Comparison of ENCODE assay signal across 1 cellular context in the genomic region with DNA sequence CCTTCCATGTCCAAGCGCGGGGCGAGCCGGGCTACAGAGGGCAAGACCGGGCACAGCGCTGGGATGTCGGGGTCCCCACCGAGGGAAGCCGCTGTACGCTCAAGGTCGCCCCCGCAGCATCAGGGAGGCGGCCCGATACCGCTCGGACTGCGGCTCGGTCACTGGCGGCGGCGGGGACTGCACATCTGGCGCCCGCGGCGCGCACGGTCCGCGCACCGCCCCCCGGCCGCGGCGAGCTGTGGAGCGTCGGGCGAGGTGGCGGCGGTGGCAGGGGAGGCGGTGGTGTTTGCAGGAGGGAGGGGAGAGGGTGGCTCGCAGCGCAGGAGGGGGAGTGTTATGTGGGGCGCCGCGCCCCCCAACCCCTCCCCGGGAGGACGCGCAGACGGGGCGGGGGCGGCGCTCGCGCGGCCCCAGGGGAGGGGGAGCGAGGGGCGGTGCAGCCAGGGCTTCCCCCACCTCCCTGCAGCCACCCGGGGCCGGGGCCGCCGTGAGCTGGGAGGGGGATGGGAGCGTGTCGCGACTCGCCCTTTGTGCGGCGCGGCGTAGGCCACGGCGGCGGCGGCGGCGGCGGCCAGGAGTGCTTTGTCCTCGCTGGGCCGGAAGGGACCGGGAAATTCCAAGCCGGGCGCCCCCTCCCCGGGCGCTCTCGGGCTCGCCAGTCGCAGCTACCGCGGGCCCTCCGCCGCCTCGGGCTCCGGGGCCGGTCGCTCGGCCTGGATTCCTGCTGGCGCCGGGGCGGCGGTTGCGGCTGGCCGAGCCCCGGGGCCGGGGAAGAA.
TF ChIP-seq lines count a peak whose summit lies in the region.

A gene (minus strand): TSS at position 309 of the 776 bp plus-strand sequence. CDS start 301 bp downstream, at position 8.

TF ChIP-seq in HepG2, 621 proteins besides CTCF, POLR2A, EP300 and RAD21 (continued from another document and continues in another):
- TF ChIP-seq, protein P1, sequence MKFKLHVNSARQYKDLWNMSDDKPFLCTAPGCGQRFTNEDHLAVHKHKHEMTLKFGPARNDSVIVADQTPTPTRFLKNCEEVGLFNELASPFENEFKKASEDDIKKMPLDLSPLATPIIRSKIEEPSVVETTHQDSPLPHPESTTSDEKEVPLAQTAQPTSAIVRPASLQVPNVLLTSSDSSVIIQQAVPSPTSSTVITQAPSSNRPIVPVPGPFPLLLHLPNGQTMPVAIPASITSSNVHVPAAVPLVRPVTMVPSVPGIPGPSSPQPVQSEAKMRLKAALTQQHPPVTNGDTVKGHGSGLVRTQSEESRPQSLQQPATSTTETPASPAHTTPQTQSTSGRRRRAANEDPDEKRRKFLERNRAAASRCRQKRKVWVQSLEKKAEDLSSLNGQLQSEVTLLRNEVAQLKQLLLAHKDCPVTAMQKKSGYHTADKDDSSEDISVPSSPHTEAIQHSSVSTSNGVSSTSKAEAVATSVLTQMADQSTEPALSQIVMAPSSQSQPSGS (CRISPR knock-in tag; IDR thresholded peaks at IDR 0.05), result no peak
- TF ChIP-seq ZC3H4 (CRISPR knock-in tag; IDR thresholded peaks at IDR 0.05; ENCODE audit: borderline replicate concordance) (no peak), SSRP1 (CRISPR knock-in tag; IDR thresholded peaks at IDR 0.05) (no peak), ZNF841 (CRISPR knock-in tag; IDR thresholded peaks at IDR 0.05; ENCODE audit: borderline replicate concordance) (peak; percentile 11; the same call in 1 of the 2 replicates), ZKSCAN5 (CRISPR knock-in tag; IDR thresholded peaks at IDR 0.05) (no peak), ZNF7 (CRISPR knock-in tag; IDR thresholded peaks at IDR 0.05) (no peak), ZNF160 (CRISPR knock-in tag; IDR thresholded peaks at IDR 0.05) (no peak), KLF9 (CRISPR knock-in tag; IDR thresholded peaks at IDR 0.05; ENCODE audit: low read depth) (no peak), ZNF792 (CRISPR knock-in tag; IDR thresholded peaks at IDR 0.05) (no peak), ZNF761 (CRISPR knock-in tag; conservative IDR thresholded peaks at IDR 0.05) (0 out of 2 replicates have a peak, but pooled peaks have one; percentile 18), ZFP36L1 (CRISPR knock-in tag; IDR thresholded peaks at IDR 0.05) (no peak), FOSL1 (CRISPR knock-in tag; IDR thresholded peaks at IDR 0.05; ENCODE audit: borderline replicate concordance) (no peak), MED13 (CRISPR knock-in tag; IDR thresholded peaks at IDR 0.05) (no peak), ZNF605 (CRISPR knock-in tag; IDR thresholded peaks at IDR 0.05) (no peak), MEF2D (CRISPR knock-in tag; IDR thresholded peaks at IDR 0.05) (no peak), ZNF768 (CRISPR knock-in tag; IDR thresholded peaks at IDR 0.05) (no peak), REL (CRISPR knock-in tag; conservative IDR thresholded peaks at IDR 0.05) (0 out of 2 replicates have a peak, but pooled peaks have one; percentile 26), NCOA5 (CRISPR knock-in tag; IDR thresholded peaks at IDR 0.05) (no peak), ZNF235 (CRISPR knock-in tag; IDR thresholded peaks at IDR 0.05; ENCODE audit: borderline replicate concordance) (no peak), DPF2 (CRISPR knock-in tag; IDR thresholded peaks at IDR 0.05; ENCODE audit: borderline replicate concordance, low read depth) (no peak), TAF1 (CRISPR knock-in tag; IDR thresholded peaks at IDR 0.05) (0 out of 2 replicates have a peak, but pooled peaks have one; percentile 11), ZBTB21 (CRISPR knock-in tag; IDR thresholded peaks at IDR 0.05) (no peak), ZFX (CRISPR knock-in tag; IDR thresholded peaks at IDR 0.05; ENCODE audit: low read depth) (peak; percentile 24; the same call in 1 of the 2 replicates), ZNF713 (CRISPR knock-in tag; IDR thresholded peaks at IDR 0.05) (no peak), POLR2G (IDR thresholded peaks at IDR 0.05; ENCODE audit: low read depth, low read length) (no peak), STAT5B (CRISPR knock-in tag; IDR thresholded peaks at IDR 0.05) (no peak), KAT7 (CRISPR knock-in tag; IDR thresholded peaks at IDR 0.05; ENCODE audit: borderline replicate concordance) (no peak), MED8 (CRISPR knock-in tag; IDR thresholded peaks at IDR 0.05; ENCODE audit: insufficient replicate concordance) (no peak), HNRNPK (IDR thresholded peaks at IDR 0.05; ENCODE audit: low read depth, low read length, poor library complexity, severe bottlenecking) (peak; percentile 85), ZNF709 (CRISPR knock-in tag; IDR thresholded peaks at IDR 0.05) (no peak), NFYC (CRISPR knock-in tag; IDR thresholded peaks at IDR 0.05) (no peak), ZBTB3 (CRISPR knock-in tag; IDR thresholded peaks at IDR 0.05; ENCODE audit: borderline replicate concordance, low read depth) (no peak), ZMYM4 (CRISPR knock-in tag; IDR thresholded peaks at IDR 0.05) (peak; percentile 5; the same call in 1 of the 2 replicates), KDM6A (CRISPR knock-in tag; IDR thresholded peaks at IDR 0.05; ENCODE audit: low read depth) (no peak), PAX8 (CRISPR knock-in tag; IDR thresholded peaks at IDR 0.05; ENCODE audit: borderline replicate concordance) (no peak), SOX13 (IDR thresholded peaks at IDR 0.05) (no peak), SOX13 (CRISPR knock-in tag; conservative IDR thresholded peaks at IDR 0.05 in 1 of 2, IDR thresholded peaks at IDR 0.05 in 1 of 2) (no peak), ZFYVE20 (CRISPR knock-in tag; IDR thresholded peaks at IDR 0.05; ENCODE audit: borderline replicate concordance, low read depth) (no peak), CAMTA2 (CRISPR knock-in tag; IDR thresholded peaks at IDR 0.05; ENCODE audit: borderline replicate concordance) (no peak), AGO2 (optimal IDR thresholded peaks at IDR 0.05; ENCODE audit: low read depth, low read length) (no peak), ZNF782 (CRISPR knock-in tag; IDR thresholded peaks at IDR 0.05; ENCODE audit: borderline replicate concordance) (no peak)
- TF ChIP-seq, protein P2, sequence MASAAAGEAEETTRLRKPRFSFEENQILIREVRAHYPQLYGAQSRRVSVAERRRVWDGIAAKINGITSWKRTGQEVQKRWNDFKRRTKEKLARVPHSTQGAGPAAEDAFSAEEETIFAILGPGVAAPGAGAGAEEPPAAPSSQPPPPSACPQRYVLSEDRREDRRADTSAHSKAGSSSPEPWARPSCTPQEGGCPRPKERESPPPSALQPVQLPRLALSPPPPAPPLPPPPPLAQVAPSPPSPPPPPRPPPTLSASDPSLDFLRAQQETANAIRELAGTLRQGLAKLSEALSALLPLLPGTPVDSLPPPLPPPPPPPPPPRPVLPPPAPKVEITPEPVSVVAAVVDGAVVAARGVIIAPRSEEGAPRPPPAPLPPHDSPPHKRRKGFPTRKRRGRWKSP (CRISPR knock-in tag; IDR thresholded peaks at IDR 0.05), result no peak
- TF ChIP-seq, protein P3, sequence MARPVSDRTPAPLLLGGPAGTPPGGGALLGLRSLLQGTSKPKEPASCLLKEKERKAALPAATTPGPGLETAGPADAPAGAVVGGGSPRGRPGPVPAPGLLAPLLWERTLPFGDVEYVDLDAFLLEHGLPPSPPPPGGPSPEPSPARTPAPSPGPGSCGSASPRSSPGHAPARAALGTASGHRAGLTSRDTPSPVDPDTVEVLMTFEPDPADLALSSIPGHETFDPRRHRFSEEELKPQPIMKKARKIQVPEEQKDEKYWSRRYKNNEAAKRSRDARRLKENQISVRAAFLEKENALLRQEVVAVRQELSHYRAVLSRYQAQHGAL (CRISPR knock-in tag; IDR thresholded peaks at IDR 0.05; ENCODE audit: not compliant biosample characterization), result no peak
- TF ChIP-seq, protein P4, sequence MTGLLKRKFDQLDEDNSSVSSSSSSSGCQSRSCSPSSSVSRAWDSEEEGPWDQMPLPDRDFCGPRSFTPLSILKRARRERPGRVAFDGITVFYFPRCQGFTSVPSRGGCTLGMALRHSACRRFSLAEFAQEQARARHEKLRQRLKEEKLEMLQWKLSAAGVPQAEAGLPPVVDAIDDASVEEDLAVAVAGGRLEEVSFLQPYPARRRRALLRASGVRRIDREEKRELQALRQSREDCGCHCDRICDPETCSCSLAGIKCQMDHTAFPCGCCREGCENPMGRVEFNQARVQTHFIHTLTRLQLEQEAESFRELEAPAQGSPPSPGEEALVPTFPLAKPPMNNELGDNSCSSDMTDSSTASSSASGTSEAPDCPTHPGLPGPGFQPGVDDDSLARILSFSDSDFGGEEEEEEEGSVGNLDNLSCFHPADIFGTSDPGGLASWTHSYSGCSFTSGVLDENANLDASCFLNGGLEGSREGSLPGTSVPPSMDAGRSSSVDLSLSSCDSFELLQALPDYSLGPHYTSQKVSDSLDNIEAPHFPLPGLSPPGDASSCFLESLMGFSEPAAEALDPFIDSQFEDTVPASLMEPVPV (CRISPR knock-in tag; IDR thresholded peaks at IDR 0.05), result no peak
- TF ChIP-seq, protein P5, sequence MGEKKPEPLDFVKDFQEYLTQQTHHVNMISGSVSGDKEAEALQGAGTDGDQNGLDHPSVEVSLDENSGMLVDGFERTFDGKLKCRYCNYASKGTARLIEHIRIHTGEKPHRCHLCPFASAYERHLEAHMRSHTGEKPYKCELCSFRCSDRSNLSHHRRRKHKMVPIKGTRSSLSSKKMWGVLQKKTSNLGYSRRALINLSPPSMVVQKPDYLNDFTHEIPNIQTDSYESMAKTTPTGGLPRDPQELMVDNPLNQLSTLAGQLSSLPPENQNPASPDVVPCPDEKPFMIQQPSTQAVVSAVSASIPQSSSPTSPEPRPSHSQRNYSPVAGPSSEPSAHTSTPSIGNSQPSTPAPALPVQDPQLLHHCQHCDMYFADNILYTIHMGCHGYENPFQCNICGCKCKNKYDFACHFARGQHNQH (CRISPR knock-in tag; IDR thresholded peaks at IDR 0.05), result no peak
- TF ChIP-seq, protein P6, sequence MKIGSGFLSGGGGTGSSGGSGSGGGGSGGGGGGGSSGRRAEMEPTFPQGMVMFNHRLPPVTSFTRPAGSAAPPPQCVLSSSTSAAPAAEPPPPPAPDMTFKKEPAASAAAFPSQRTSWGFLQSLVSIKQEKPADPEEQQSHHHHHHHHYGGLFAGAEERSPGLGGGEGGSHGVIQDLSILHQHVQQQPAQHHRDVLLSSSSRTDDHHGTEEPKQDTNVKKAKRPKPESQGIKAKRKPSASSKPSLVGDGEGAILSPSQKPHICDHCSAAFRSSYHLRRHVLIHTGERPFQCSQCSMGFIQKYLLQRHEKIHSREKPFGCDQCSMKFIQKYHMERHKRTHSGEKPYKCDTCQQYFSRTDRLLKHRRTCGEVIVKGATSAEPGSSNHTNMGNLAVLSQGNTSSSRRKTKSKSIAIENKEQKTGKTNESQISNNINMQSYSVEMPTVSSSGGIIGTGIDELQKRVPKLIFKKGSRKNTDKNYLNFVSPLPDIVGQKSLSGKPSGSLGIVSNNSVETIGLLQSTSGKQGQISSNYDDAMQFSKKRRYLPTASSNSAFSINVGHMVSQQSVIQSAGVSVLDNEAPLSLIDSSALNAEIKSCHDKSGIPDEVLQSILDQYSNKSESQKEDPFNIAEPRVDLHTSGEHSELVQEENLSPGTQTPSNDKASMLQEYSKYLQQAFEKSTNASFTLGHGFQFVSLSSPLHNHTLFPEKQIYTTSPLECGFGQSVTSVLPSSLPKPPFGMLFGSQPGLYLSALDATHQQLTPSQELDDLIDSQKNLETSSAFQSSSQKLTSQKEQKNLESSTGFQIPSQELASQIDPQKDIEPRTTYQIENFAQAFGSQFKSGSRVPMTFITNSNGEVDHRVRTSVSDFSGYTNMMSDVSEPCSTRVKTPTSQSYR (CRISPR knock-in tag; IDR thresholded peaks at IDR 0.05; ENCODE audit: borderline replicate concordance), result peak; percentile 53; the same call in 1 of the 2 replicates
- TF ChIP-seq, protein P7, sequence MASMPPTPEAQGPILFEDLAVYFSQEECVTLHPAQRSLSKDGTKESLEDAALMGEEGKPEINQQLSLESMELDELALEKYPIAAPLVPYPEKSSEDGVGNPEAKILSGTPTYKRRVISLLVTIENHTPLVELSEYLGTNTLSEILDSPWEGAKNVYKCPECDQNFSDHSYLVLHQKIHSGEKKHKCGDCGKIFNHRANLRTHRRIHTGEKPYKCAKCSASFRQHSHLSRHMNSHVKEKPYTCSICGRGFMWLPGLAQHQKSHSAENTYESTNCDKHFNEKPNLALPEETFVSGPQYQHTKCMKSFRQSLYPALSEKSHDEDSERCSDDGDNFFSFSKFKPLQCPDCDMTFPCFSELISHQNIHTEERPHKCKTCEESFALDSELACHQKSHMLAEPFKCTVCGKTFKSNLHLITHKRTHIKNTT (CRISPR knock-in tag; IDR thresholded peaks at IDR 0.05), result no peak
- TF ChIP-seq, protein P8, sequence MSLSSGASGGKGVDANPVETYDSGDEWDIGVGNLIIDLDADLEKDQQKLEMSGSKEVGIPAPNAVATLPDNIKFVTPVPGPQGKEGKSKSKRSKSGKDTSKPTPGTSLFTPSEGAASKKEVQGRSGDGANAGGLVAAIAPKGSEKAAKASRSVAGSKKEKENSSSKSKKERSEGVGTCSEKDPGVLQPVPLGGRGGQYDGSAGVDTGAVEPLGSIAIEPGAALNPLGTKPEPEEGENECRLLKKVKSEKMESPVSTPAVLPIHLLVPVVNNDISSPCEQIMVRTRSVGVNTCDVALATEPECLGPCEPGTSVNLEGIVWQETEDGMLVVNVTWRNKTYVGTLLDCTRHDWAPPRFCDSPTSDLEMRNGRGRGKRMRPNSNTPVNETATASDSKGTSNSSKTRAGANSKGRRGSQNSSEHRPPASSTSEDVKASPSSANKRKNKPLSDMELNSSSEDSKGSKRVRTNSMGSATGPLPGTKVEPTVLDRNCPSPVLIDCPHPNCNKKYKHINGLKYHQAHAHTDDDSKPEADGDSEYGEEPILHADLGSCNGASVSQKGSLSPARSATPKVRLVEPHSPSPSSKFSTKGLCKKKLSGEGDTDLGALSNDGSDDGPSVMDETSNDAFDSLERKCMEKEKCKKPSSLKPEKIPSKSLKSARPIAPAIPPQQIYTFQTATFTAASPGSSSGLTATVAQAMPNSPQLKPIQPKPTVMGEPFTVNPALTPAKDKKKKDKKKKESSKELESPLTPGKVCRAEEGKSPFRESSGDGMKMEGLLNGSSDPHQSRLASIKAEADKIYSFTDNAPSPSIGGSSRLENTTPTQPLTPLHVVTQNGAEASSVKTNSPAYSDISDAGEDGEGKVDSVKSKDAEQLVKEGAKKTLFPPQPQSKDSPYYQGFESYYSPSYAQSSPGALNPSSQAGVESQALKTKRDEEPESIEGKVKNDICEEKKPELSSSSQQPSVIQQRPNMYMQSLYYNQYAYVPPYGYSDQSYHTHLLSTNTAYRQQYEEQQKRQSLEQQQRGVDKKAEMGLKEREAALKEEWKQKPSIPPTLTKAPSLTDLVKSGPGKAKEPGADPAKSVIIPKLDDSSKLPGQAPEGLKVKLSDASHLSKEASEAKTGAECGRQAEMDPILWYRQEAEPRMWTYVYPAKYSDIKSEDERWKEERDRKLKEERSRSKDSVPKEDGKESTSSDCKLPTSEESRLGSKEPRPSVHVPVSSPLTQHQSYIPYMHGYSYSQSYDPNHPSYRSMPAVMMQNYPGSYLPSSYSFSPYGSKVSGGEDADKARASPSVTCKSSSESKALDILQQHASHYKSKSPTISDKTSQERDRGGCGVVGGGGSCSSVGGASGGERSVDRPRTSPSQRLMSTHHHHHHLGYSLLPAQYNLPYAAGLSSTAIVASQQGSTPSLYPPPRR (CRISPR knock-in tag; IDR thresholded peaks at IDR 0.05; ENCODE audit: borderline replicate concordance), result no peak
- TF ChIP-seq, protein P9, sequence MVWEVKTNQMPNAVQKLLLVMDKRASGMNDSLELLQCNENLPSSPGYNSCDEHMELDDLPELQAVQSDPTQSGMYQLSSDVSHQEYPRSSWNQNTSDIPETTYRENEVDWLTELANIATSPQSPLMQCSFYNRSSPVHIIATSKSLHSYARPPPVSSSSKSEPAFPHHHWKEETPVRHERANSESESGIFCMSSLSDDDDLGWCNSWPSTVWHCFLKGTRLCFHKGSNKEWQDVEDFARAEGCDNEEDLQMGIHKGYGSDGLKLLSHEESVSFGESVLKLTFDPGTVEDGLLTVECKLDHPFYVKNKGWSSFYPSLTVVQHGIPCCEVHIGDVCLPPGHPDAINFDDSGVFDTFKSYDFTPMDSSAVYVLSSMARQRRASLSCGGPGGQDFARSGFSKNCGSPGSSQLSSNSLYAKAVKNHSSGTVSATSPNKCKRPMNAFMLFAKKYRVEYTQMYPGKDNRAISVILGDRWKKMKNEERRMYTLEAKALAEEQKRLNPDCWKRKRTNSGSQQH (CRISPR knock-in tag; IDR thresholded peaks at IDR 0.05; ENCODE audit: low read depth), result no peak
